Comparison of ENCODE assay signal across 8 cellular contexts in the genomic region with DNA sequence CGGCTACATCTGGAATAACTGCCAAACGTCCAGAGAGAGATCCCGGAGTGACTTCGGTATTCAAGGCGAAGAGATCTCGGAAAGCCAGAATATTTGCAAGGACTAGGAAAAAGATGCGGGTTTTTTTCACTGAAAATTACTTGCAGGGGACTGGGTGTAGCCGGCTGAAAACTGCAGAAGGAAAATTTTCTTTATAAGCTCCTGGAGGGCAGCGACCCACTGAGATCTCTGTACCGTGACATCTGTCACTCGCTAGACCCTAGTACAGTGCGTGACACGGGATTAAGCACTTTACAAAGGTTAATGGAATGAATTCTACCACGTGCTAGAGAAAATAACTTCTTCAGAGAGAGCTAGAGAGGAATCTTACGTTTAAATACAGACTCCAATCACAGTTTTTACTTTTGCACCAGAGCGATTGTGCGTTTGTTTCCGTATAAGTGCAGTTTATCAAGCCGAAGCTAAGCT. TPM values are rescaled to one million over a fixed set of nuclear protein-coding genes. Genes with fewer than 3 reads are reported as not detected.
DNase-seq lines count a peak whose midpoint lies in the region; ATAC-seq, FAIRE-seq and TF ChIP-seq lines count a peak whose summit lies in the region.

No MANE protein-coding gene starts in this region.

- TF ChIP-seq POLR2A in HCT116 (IDR thresholded peaks at IDR 0.05; ENCODE audit: borderline replicate concordance, extremely low read depth, insufficient read depth, insufficient read length): no peak

- RAD21 ChIA-PET in HCT116 (lab: Charles Lee; ENCODE audit: low non-redundant PET in 1 of 2, low total read pairs in 2 of 2, uncharacterized antibody in 2 of 2, unreplicated experiment in 2 of 2): no interaction called here

- ATAC-seq in HCT116 (no peak), HG03571 (IDR thresholded peaks at IDR 0.05; ENCODE audit: unreplicated experiment) (no peak), foreskin keratinocyte (no peak)

- FAIRE-seq in small intestine (lab: Jason Lieb, UNC): no peak

- TSS peak; percentile 32 for BruUV-seq in HCT116 (replicated peaks; lab: Mats Ljungman, UMichigan)

- peak overlapping the region; percentile 93 for H3K4me2 ChIP-seq in HCT116 (ENCODE audit: low read length)

- H3K36me3 ChIP-seq in HCT116 (ENCODE audit: control insufficient read depth in 1 of 2, insufficient read depth in 2 of 2, low read length in 2 of 2) (no peaks in the 10 kb centered on the region), iPS DF 6.9 (ENCODE audit: control insufficient read depth, insufficient read depth, low read length) (no peaks in the 10 kb centered on the region), small intestine (ENCODE audit: control insufficient read depth in 2 of 2, insufficient read depth in 2 of 2, low read length in 2 of 2) (no peaks in the 10 kb centered on the region)

- H3K4me1 ChIP-seq in HCT116 (ENCODE audit: control insufficient read depth in 1 of 2, insufficient read depth in 2 of 2, low read length in 2 of 2) (peaks cover 6 to 19% of the 10 kb centered on the region in 2 experiments; a peak in 3 of 4 replicates), iPS DF 6.9 (ENCODE audit: control insufficient read depth, insufficient read depth, low read length) (no peaks in the 10 kb centered on the region), small intestine (ENCODE audit: control insufficient read depth in 2 of 2, insufficient read depth in 1 of 2, low read depth in 1 of 2, low read length in 1 of 2) (no peaks in the 10 kb centered on the region), foreskin keratinocyte (no peaks in the 10 kb centered on the region)

- H3K9me3 ChIP-seq in HCT116 (ENCODE audit: control insufficient read depth in 1 of 2, insufficient read depth in 1 of 2, low read depth in 1 of 2, low read length in 2 of 2) (no peaks in the 10 kb centered on the region), iPS DF 6.9 (ENCODE audit: control insufficient read depth, insufficient read depth, low read length) (no peaks in the 10 kb centered on the region), small intestine (ENCODE audit: control insufficient read depth, low read depth) (no peaks in the 10 kb centered on the region)

- H3K27ac ChIP-seq in HCT116 (ENCODE audit: low read depth, low read length): peak overlapping the region; percentile 76
- no peak overlapping the region for H3K27ac ChIP-seq in iPS DF 6.9 (ENCODE audit: low read length)
- peak overlapping the region; percentile 91 to 94 for H3K27ac ChIP-seq in small intestine (ENCODE audit: low read depth in 1 of 2, low read length in 1 of 2)
- no peak overlapping the region for H3K27ac ChIP-seq in foreskin keratinocyte

- H4K20me1 ChIP-seq in HCT116 (ENCODE audit: insufficient read depth): 0 out of 2 replicates have a peak, but pooled peaks cover 3% of the 10 kb centered on the region

- H3K4me3 ChIP-seq in HCT116 (replicated peaks in 1 of 2; ENCODE audit: low read depth in 1 of 2, low read length in 2 of 2) (peak overlapping the region; percentile 77 to 79), WI38 (ENCODE audit: low read depth, low read length) (peak overlapping the region; percentile 87), iPS DF 6.9 (ENCODE audit: low read length) (peak overlapping the region; percentile 56; the same call in 1 of the 2 replicates), small intestine (ENCODE audit: low read depth in 1 of 2, low read length in 2 of 2) (peak overlapping the region; percentile 60 to 94)

- intact Hi-C loops in HCT116 (cut with micrococcal nuclease): no loop called here

- H3K27me3 ChIP-seq in HCT116 (ENCODE audit: insufficient read depth, low read length) (no peaks in the 10 kb centered on the region), iPS DF 6.9 (ENCODE audit: control insufficient read depth, insufficient read depth, low read length) (peaks cover 2% of the 10 kb centered on the region; the same call in 1 of the 2 replicates), small intestine (ENCODE audit: control insufficient read depth in 2 of 2, insufficient read depth in 2 of 2, low read length in 2 of 2) (no peaks in the 10 kb centered on the region), foreskin keratinocyte (no peaks in the 10 kb centered on the region)

- no peaks in the 10 kb centered on the region for H3K9me2 ChIP-seq in HCT116 (ENCODE audit: insufficient read depth)

- peak overlapping the region; percentile 90 for H2AFZ ChIP-seq in HCT116 (ENCODE audit: low read depth, low read length, poor library complexity, severe bottlenecking)

- WGBS in iPS DF 6.9 (ENCODE audit: insufficient coverage, insufficient read length): no CpG with 5 or more reads among the region's 19 CpGs
- whole genome bisulfite sequencing in small intestine, 3 donors: 1% methylated on average over 19 of the region's 19 CpGs

- CTCF ChIA-PET in HCT116 (lab: Charles Lee): interaction anchor here (1.2 kb wide), 1 partner anchor 53 kb away, joined by 3 read pairs; no protein-coding TSS in a partner anchor

- no peak for TF ChIP-seq RAD21 in HCT116 (IDR thresholded peaks at IDR 0.05; ENCODE audit: low read depth)

- peaks cover 31% of the 10 kb centered on the region for H3K79me2 ChIP-seq in HCT116 (ENCODE audit: insufficient read depth, low read length)

- TF ChIP-seq CTCF in HCT116 (IDR thresholded peaks at IDR 0.05 in 2 of 3, conservative IDR thresholded peaks at IDR 0.05 in 1 of 3; ENCODE audit: borderline replicate concordance in 1 of 3, insufficient read depth in 1 of 3, low read depth in 2 of 3, low read length in 2 of 3) (no peak), WI38 (IDR thresholded peaks at IDR 0.05; ENCODE audit: low read depth, low read length) (no peak), foreskin keratinocyte (conservative IDR thresholded peaks at IDR 0.05) (no peak)

- H3K9ac ChIP-seq in HCT116 (ENCODE audit: low read length): peak overlapping the region; percentile 86

- POLR2A ChIA-PET in HCT116 (lab: Charles Lee): no interaction called here

- DNase-seq in HCT116 (ENCODE audit: low read depth, low spot score): no peak
- DNase-seq in iPS DF 6.9 (ENCODE audit: low read depth, low spot score): no peak
- peak; percentile 42 for DNase-seq in small intestine
- DNase-seq in foreskin keratinocyte: no peak
- DNase-seq in HK-2 (ENCODE audit: unreplicated experiment): no peak
- no peak for DNase-seq in cortex of kidney (lab: John Stamatoyannopoulos, UW)

TF ChIP-seq in HCT116, 20 proteins besides CTCF, POLR2A, EP300 and RAD21:
- no peak for TF ChIP-seq CBX3 (IDR thresholded peaks at IDR 0.05; ENCODE audit: low read depth)

RNA-seq across cellular contexts. Expression of gene LCORL, which starts 1.1 kb away (rescaled TPM):
- total RNA-seq in HCT116 (2021; ENCODE audit: unreplicated experiment) (18.0 TPM), foreskin keratinocyte (7.1 and 7.3 TPM in 2 replicates)
- 9.6 and 11.7 TPM in 2 replicates for polyA plus RNA-seq in HCT116 (2012)
- polyA plus RNA-seq in small intestine (1 to 10 TPM; 4.2 to 9.8 (median 9.2) TPM), foreskin keratinocyte (1.9 and 2.3 TPM in 2 replicates)

Comparison
In these comparisons a context has a peak if more than half of its experiments do, and no peak if none do; other contexts are left out.
1. H3K27ac ChIP-seq: peak in HCT116 (single experiment) and small intestine (2 of 2); none in iPS DF 6.9 (single experiment) and foreskin keratinocyte (single experiment).
2. Peak in every context shown above with its lines, with median percentiles within 50 percentile points of each other: H3K4me3 ChIP-seq.